Comparison of ENCODE assay signal across 1 cellular context in the genomic region with DNA sequence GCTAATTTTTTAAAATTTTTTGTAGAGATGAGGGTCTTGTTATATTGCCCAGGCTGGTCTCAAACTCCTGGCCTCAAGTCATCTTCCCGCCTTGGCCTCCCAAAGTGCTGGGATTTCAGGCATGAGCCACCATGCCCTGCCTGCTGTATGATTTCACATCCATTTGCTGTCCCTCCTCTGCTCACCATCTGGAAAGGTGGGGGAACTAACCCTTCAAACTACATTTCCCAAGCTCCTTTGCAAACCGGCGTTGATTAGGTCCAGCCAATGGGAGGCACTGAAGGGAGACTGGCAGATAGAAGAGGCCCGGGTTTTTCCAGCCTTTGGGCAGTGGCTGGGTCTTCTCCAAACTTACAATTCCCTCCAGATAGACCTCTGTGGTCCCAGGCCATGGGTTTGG.
A peak's percentile ranks its signal among the peaks of the same experiment; 100 is the strongest.
TF ChIP-seq lines count a peak whose summit lies in the region.

No MANE protein-coding gene starts in this region.

TF ChIP-seq in GM23338, 12 proteins besides CTCF, POLR2A, EP300 and RAD21 (continued from another document):
- TF ChIP-seq, protein P1, sequence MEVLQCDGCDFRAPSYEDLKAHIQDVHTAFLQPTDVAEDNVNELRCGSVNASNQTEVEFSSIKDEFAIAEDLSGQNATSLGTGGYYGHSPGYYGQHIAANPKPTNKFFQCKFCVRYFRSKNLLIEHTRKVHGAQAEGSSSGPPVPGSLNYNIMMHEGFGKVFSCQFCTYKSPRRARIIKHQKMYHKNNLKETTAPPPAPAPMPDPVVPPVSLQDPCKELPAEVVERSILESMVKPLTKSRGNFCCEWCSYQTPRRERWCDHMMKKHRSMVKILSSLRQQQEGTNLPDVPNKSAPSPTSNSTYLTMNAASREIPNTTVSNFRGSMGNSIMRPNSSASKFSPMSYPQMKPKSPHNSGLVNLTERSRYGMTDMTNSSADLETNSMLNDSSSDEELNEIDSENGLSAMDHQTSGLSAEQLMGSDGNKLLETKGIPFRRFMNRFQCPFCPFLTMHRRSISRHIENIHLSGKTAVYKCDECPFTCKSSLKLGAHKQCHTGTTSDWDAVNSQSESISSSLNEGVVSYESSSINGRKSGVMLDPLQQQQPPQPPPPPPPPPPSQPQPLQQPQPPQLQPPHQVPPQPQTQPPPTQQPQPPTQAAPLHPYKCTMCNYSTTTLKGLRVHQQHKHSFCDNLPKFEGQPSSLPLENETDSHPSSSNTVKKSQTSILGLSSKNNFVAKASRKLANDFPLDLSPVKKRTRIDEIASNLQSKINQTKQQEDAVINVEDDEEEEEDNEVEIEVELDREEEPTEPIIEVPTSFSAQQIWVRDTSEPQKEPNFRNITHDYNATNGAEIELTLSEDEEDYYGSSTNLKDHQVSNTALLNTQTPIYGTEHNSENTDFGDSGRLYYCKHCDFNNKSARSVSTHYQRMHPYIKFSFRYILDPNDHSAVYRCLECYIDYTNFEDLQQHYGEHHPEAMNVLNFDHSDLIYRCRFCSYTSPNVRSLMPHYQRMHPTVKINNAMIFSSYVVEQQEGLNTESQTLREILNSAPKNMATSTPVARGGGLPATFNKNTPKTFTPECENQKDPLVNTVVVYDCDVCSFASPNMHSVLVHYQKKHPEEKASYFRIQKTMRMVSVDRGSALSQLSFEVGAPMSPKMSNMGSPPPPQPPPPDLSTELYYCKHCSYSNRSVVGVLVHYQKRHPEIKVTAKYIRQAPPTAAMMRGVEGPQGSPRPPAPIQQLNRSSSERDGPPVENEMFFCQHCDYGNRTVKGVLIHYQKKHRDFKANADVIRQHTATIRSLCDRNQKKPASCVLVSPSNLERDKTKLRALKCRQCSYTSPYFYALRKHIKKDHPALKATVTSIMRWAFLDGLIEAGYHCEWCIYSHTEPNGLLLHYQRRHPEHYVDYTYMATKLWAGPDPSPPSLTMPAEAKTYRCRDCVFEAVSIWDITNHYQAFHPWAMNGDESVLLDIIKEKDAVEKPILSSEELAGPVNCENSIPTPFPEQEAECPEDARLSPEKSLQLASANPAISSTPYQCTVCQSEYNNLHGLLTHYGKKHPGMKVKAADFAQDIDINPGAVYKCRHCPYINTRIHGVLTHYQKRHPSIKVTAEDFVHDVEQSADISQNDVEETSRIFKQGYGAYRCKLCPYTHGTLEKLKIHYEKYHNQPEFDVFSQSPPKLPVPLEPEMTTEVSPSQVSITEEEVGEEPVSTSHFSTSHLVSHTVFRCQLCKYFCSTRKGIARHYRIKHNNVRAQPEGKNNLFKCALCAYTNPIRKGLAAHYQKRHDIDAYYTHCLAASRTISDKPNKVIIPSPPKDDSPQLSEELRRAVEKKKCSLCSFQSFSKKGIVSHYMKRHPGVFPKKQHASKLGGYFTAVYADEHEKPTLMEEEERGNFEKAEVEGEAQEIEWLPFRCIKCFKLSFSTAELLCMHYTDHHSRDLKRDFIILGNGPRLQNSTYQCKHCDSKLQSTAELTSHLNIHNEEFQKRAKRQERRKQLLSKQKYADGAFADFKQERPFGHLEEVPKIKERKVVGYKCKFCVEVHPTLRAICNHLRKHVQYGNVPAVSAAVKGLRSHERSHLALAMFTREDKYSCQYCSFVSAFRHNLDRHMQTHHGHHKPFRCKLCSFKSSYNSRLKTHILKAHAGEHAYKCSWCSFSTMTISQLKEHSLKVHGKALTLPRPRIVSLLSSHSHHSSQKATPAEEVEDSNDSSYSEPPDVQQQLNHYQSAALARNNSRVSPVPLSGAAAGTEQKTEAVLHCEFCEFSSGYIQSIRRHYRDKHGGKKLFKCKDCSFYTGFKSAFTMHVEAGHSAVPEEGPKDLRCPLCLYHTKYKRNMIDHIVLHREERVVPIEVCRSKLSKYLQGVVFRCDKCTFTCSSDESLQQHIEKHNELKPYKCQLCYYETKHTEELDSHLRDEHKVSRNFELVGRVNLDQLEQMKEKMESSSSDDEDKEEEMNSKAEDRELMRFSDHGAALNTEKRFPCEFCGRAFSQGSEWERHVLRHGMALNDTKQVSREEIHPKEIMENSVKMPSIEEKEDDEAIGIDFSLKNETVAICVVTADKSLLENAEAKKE (CRISPR knock-in tag; IDR thresholded peaks at IDR 0.05), result no peak
- TF ChIP-seq CREB1 (CRISPR knock-in tag; IDR thresholded peaks at IDR 0.05; ENCODE audit: low read depth) (peak; percentile 55), EZH2phosphoT487 (IDR thresholded peaks at IDR 0.05; ENCODE audit: unreplicated experiment) (no peak), EZH2 (IDR thresholded peaks at IDR 0.05; ENCODE audit: low read depth, unreplicated experiment) (no peak), JUNB (IDR thresholded peaks at IDR 0.05; ENCODE audit: unreplicated experiment) (no peak), STAT1 (IDR thresholded peaks at IDR 0.05; ENCODE audit: unreplicated experiment) (no peak), NANOG (IDR thresholded peaks at IDR 0.05; ENCODE audit: borderline replicate concordance) (no peak), POLR2AphosphoS5 (IDR thresholded peaks at IDR 0.05; ENCODE audit: low read depth) (no peak)
- TF ChIP-seq, protein P2, sequence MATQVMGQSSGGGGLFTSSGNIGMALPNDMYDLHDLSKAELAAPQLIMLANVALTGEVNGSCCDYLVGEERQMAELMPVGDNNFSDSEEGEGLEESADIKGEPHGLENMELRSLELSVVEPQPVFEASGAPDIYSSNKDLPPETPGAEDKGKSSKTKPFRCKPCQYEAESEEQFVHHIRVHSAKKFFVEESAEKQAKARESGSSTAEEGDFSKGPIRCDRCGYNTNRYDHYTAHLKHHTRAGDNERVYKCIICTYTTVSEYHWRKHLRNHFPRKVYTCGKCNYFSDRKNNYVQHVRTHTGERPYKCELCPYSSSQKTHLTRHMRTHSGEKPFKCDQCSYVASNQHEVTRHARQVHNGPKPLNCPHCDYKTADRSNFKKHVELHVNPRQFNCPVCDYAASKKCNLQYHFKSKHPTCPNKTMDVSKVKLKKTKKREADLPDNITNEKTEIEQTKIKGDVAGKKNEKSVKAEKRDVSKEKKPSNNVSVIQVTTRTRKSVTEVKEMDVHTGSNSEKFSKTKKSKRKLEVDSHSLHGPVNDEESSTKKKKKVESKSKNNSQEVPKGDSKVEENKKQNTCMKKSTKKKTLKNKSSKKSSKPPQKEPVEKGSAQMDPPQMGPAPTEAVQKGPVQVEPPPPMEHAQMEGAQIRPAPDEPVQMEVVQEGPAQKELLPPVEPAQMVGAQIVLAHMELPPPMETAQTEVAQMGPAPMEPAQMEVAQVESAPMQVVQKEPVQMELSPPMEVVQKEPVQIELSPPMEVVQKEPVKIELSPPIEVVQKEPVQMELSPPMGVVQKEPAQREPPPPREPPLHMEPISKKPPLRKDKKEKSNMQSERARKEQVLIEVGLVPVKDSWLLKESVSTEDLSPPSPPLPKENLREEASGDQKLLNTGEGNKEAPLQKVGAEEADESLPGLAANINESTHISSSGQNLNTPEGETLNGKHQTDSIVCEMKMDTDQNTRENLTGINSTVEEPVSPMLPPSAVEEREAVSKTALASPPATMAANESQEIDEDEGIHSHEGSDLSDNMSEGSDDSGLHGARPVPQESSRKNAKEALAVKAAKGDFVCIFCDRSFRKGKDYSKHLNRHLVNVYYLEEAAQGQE (IDR thresholded peaks at IDR 0.05; ENCODE audit: unreplicated experiment), result no peak
